Comparison of ENCODE assay signal across 12 cellular contexts in genomic region chr2:25980951-25981350, GRCh38. TPM values are rescaled to one million over a fixed set of nuclear protein-coding genes. Genes with fewer than 3 reads are reported as not detected.
DNase-seq lines count a peak whose midpoint lies in the region; ATAC-seq and TF ChIP-seq lines count a peak whose summit lies in the region.
"Had no signal": no experiment of that assay in that cellular context is flagged by ENCODE, and none has a peak within 500 bp of the region (broad histone marks: within the 10 kb centered on the region; RNA-seq: fewer than 3 reads in every experiment).

No MANE protein-coding gene starts in this region.

- H3K4me3 ChIP-seq in BLaER1 (peak overlapping the region; percentile 78), HFF-Myc (replicated peaks; ENCODE audit: low read depth, low read length) (peak overlapping the region; percentile 77), WERI-Rb-1 (ENCODE audit: low read depth, low read length) (no peak overlapping the region)

- H3K27me3 Mint-ChIP-seq in brain (peaks cover 9% of the 10 kb centered on the region), naive B cell (no peaks in the 10 kb centered on the region)

- no peaks in the 10 kb centered on the region for H4K20me1 ChIP-seq in BLaER1

- peaks cover 50% of the 10 kb centered on the region for H3K4me1 ChIP-seq in BLaER1

- H3K36me3 Mint-ChIP-seq in brain (peaks cover 37% of the 10 kb centered on the region), naive B cell (no peaks in the 10 kb centered on the region)

- H3K9me3 ChIP-seq in BLaER1: no peaks in the 10 kb centered on the region
- no peaks in the 10 kb centered on the region for H3K9me3 ChIP-seq in WERI-Rb-1 (ENCODE audit: severe bottlenecking)
- H3K9me3 ChIP-seq: upper lobe of left lung had no signal

- peak overlapping the region; percentile 85; the same call in 1 of the 2 replicates for H3K9ac ChIP-seq in BLaER1

- DNase-seq in HFF-Myc (ENCODE audit: extremely low read depth, low read depth) (no peak), naive B cell (no peak), WERI-Rb-1 (no peak), SIG-M5 treated with dmso at 0.1 percent for 504 hours (lab: John Stamatoyannopoulos, UW; ENCODE audit: unreplicated experiment) (no peak), NCI-H510A treated with DMSO at 0.1 percent for 48 hours (lab: John Stamatoyannopoulos, UW) (no peak)
- DNase-seq: left cardiac atrium, NCI-H748 treated with DMSO at 0.1 percent for 48 hours had no signal

- H3K4me3 Mint-ChIP-seq in brain (peak overlapping the region; percentile 80 to 90 (median 84)), naive B cell (peak overlapping the region in 6 of 8 donors; percentile 43 to 94 (median 83))

- no peaks in the 10 kb centered on the region for H3K27me3 ChIP-seq in BLaER1
- no peaks in the 10 kb centered on the region for H3K27me3 ChIP-seq in WERI-Rb-1 (ENCODE audit: insufficient read depth, low read depth, severe bottlenecking)
- H3K27me3 ChIP-seq: upper lobe of left lung had no signal

- H3K4me1 Mint-ChIP-seq in brain: peaks cover 62% of the 10 kb centered on the region
- peaks cover 8 to 14% (median 13%) of the 10 kb centered on the region in 3 donors for H3K4me1 Mint-ChIP-seq in naive B cell

- peak overlapping the region; percentile 99 for H3K4me2 ChIP-seq in BLaER1

- H3K27ac Mint-ChIP-seq in brain: peak overlapping the region; percentile 41 to 93 (median 87)
- no peak overlapping the region for H3K27ac Mint-ChIP-seq in naive B cell

- TF ChIP-seq CTCF in HFF-Myc (IDR thresholded peaks at IDR 0.05; ENCODE audit: low read depth, low read length, missing control alignments): no peak
- TF ChIP-seq CTCF in brain (conservative IDR thresholded peaks at IDR 0.05): no peak
- no peak for TF ChIP-seq CTCF in WERI-Rb-1 (IDR thresholded peaks at IDR 0.05; ENCODE audit: low read depth, low read length)

- ATAC-seq in naive B cell (ENCODE audit: low read depth in 2 of 2) (no peak), GM19324 (IDR thresholded peaks at IDR 0.05; ENCODE audit: low FRiP score, unreplicated experiment) (no peak)

- H3K27ac ChIP-seq in BLaER1 (0 out of 2 replicates have a peak overlapping the region, but pooled peaks have one; percentile 79), WERI-Rb-1 (no peak overlapping the region)
- H3K27ac ChIP-seq: cardiac muscle cell had no signal

- H3K9me3 Mint-ChIP-seq in brain: peaks cover 0 to 7% (median 5%) of the 10 kb centered on the region in 5 experiments
- no peaks in the 10 kb centered on the region for H3K9me3 Mint-ChIP-seq in naive B cell

- H3K36me3 ChIP-seq in BLaER1 (peaks cover 11% of the 10 kb centered on the region), WERI-Rb-1 (peaks cover 28% of the 10 kb centered on the region)
- H3K36me3 ChIP-seq: cardiac muscle cell, upper lobe of left lung had no signal

RNA-seq across cellular contexts. Expression of gene KIF3C, which starts 1.3 kb away (rescaled TPM):
- polyA plus RNA-seq in brain (ENCODE audit: insufficient read depth, low read depth, low replicate concordance) (74.7 TPM), naive B cell (ENCODE audit: low read depth in 6 of 6) (under 1 TPM; 0.16 to 0.71 (median 0.63) TPM)

RNA-seq across cellular contexts. Expression of gene RAB10, which starts 52.9 kb away (rescaled TPM):
- polyA plus RNA-seq in brain (ENCODE audit: insufficient read depth, low read depth, low replicate concordance) (68.7 TPM), naive B cell (ENCODE audit: low read depth in 6 of 6) (10 to 100 TPM; 71.1 to 98.1 (median 82.5) TPM)

Comparison
In these comparisons a context has a peak if more than half of its experiments do, and no peak if none do; other contexts are left out.
1. H3K27ac Mint-ChIP-seq: peak in brain (5 of 5); none in naive B cell (0 of 6).
2. RNA of gene KIF3C, which starts 1.3 kb away (polyA plus RNA-seq): 74.7 TPM in brain (single experiment); 0.16 to 0.71 TPM in naive B cell; every median in the first group is over 10 times any median in the second.